8 cellular contexts compared by ENCODE assay signal in genomic region chr2:38377501-38378258, GRCh38. TPM values are rescaled to one million over a fixed set of nuclear protein-coding genes. Genes with fewer than 3 reads are reported as not detected.
DNase-seq lines count a peak whose midpoint lies in the region; ATAC-seq, FAIRE-seq and TF ChIP-seq lines count a peak whose summit lies in the region.

No MANE protein-coding gene starts in this region.

- intact Hi-C loops in Panc1 (cut with micrococcal nuclease; ENCODE audit: unreplicated experiment): loop anchor here (5.0 kb wide), 1 partner anchor 90 kb away; no protein-coding TSS in a partner anchor

- no peak for ATAC-seq in Panc1

- WGBS in ectodermal cell, 2 experiments: 3 to 4% methylated on average over 19 of the region's 19 CpGs

- FAIRE-seq in HTR-8/SVneo (lab: Jason Lieb, UNC): no peak

- H3K36me3 ChIP-seq in Panc1 (ENCODE audit: control insufficient read depth, insufficient read depth, low read length): 0 out of 2 replicates have a peak, but pooled peaks cover 2% of the 10 kb centered on the region
- H3K36me3 ChIP-seq in ectodermal cell (ENCODE audit: control insufficient read depth, insufficient read depth, low read length): no peaks in the 10 kb centered on the region
- no peaks in the 10 kb centered on the region for H3K36me3 ChIP-seq in muscle layer of colon (ENCODE audit: insufficient read depth, low read length)

- in situ Hi-C loops in Panc1 (cut with HindIII; ENCODE audit: low pct_unique_long_range_greater_than_20kb, low sequenced_read_pairs): no loop called here

- peak; percentile 46 for DNase-seq in DMS53 (lab: John Stamatoyannopoulos, UW)
- peak; percentile 86 for DNase-seq in HTR-8/SVneo (ENCODE audit: insufficient read length, low spot score)
- peak; percentile 25 for DNase-seq in Panc1 (ENCODE audit: low read depth, low spot score)
- no peak for DNase-seq in effector CD8-positive, alpha-beta T cell (lab: John Stamatoyannopoulos, UW)
- DNase-seq in stimulated activated CD4-positive, alpha-beta T cell treated with anti-CD3 and anti-CD28 coated beads, Interleukin-4, amount 100 ng/mL, for 24 hours: no peak
- DNase-seq in stimulated activated CD8-positive, alpha-beta memory T cell treated with anti-CD3 and anti-CD28 coated beads, Interleukin-4, amount 100 ng/mL, for 48 hours: no peak

- no TSS peak for BruUV-seq in Panc1 (replicated peaks; lab: Mats Ljungman, UMichigan)

- peak overlapping the region; percentile 31 for H3K9ac ChIP-seq in muscle layer of colon (ENCODE audit: low read length)

- H3K4me1 ChIP-seq in Panc1 (ENCODE audit: control insufficient read depth, insufficient read depth, low read length): peaks cover 31% of the 10 kb centered on the region
- H3K4me1 ChIP-seq in ectodermal cell (ENCODE audit: control insufficient read depth, insufficient read depth, low read length): peaks cover 4% of the 10 kb centered on the region
- peaks cover 36% of the 10 kb centered on the region for H3K4me1 ChIP-seq in muscle layer of colon (ENCODE audit: insufficient read depth, low read length)

- peak overlapping the region; percentile 81 for H3K27ac ChIP-seq in Panc1 (ENCODE audit: low read length)
- H3K27ac ChIP-seq in ectodermal cell (ENCODE audit: insufficient read depth, low read depth, low read length, poor library complexity, severe bottlenecking): peak overlapping the region; percentile 52
- peak overlapping the region; percentile 54 for H3K27ac ChIP-seq in muscle layer of colon (ENCODE audit: low read depth, low read length)

- H3K4me3 ChIP-seq in Panc1 (ENCODE audit: low read depth in 2 of 2, low read length in 2 of 2) (peak overlapping the region; percentile 70 to 82), ectodermal cell (ENCODE audit: insufficient read depth, low read depth, low read length) (peak overlapping the region; percentile 91), muscle layer of colon (ENCODE audit: low read depth in 1 of 2, low read length in 2 of 2) (peak overlapping the region; percentile 17 to 87)

- POLR2A ChIA-PET in Panc1 (lab: Charles Lee): interaction anchor here (0.6 kb wide), 3 partner anchors 27 to 1119 kb away, joined by 3 to 6 read pairs (median 4); no protein-coding TSS in a partner anchor

- H3K27me3 ChIP-seq in Panc1 (ENCODE audit: control insufficient read depth, insufficient read depth, low read length) (no peaks in the 10 kb centered on the region), ectodermal cell (ENCODE audit: control insufficient read depth, insufficient read depth, low read length, poor library complexity, severe bottlenecking) (no peaks in the 10 kb centered on the region), muscle layer of colon (ENCODE audit: control insufficient read depth in 1 of 2, insufficient read depth in 2 of 2, low read length in 2 of 2) (no peaks in the 10 kb centered on the region)

- H3K9me3 ChIP-seq in Panc1 (ENCODE audit: control insufficient read depth, insufficient read depth, low read depth, low read length): no peaks in the 10 kb centered on the region
- no peaks in the 10 kb centered on the region for H3K9me3 ChIP-seq in ectodermal cell (ENCODE audit: control insufficient read depth, low read length)
- no peaks in the 10 kb centered on the region for H3K9me3 ChIP-seq in muscle layer of colon (ENCODE audit: low read length)

- CTCF ChIA-PET in Panc1 (lab: Charles Lee): interaction anchor here (0.6 to 0.9 kb wide), 3 partner anchors 42 to 130 kb away, joined by 3 to 7 read pairs (median 4); no protein-coding TSS in a partner anchor

- no peak for TF ChIP-seq CTCF in Panc1 (IDR thresholded peaks at IDR 0.05)

RNA-seq across cellular contexts. Expression of gene ATL2, which starts 0.6 kb away (rescaled TPM):
- 78.7 TPM for total RNA-seq in Panc1 (2021; ENCODE audit: unreplicated experiment)
- 33.7 TPM for polyA plus RNA-seq in Panc1 (2012; ENCODE audit: insufficient read length)
- 84.4 TPM for polyA plus RNA-seq in ectodermal cell (2013, experiment 1 of 4)
- 81.1 TPM for polyA plus RNA-seq in ectodermal cell (2013, experiment 2 of 4)
- 73.9 TPM for polyA plus RNA-seq in ectodermal cell (2013, experiment 3 of 4)
- polyA plus RNA-seq in ectodermal cell (2013, experiment 4 of 4): 80.5 TPM

Comparison
In these comparisons a context has a peak if more than half of its experiments do, and no peak if none do; other contexts are left out.
1. DNase-seq: peak in DMS53 (single experiment), HTR-8/SVneo (single experiment) and Panc1 (single experiment); none in effector CD8-positive, alpha-beta T cell (single experiment), stimulated activated CD4-positive, alpha-beta T cell treated with anti-CD3 and anti-CD28 coated beads, Interleukin-4, amount 100 ng/mL, for 24 hours (single experiment) and stimulated activated CD8-positive, alpha-beta memory T cell treated with anti-CD3 and anti-CD28 coated beads, Interleukin-4, amount 100 ng/mL, for 48 hours (single experiment).
2. Peak in every context shown above with its lines, with median percentiles within 50 percentile points of each other: H3K27ac ChIP-seq and H3K4me3 ChIP-seq.